11 cellular contexts compared by ENCODE assay signal in genomic region chr6:34483781-34484180, GRCh38. TPM values are rescaled to one million over a fixed set of nuclear protein-coding genes. Genes with fewer than 3 reads are reported as not detected.
DNase-seq lines count a peak whose midpoint lies in the region; ATAC-seq and TF ChIP-seq lines count a peak whose summit lies in the region.
"Not testable (repeated sequence)": the region's sequence is repeated elsewhere in the genome, so short reads cannot be mapped to it uniquely, and the experiment has no call there.
"Had no signal": no experiment of that assay in that cellular context is flagged by ENCODE, and none has a peak within 500 bp of the region (broad histone marks: within the 10 kb centered on the region; RNA-seq: fewer than 3 reads in every experiment).

No MANE protein-coding gene starts in this region.

- H3K9me3 Mint-ChIP-seq in activated CD4-positive, alpha-beta T cell treated with anti-CD3 and anti-CD28 coated beads for 36 hours (ENCODE audit: low read depth); activated CD8-positive, alpha-beta T cell treated with anti-CD3 and anti-CD28 coated beads, Interleukin-2, amount 10 ng/mL, durations not matched to agents 7 days and 5 days (ENCODE audit: insufficient read depth); activated naive CD4-positive, alpha-beta T cell treated with anti-CD3 and anti-CD28 coated beads, Interleukin-2, amount 50 U/mL, for 24 hours: not testable (repeated sequence)

- peak overlapping the region; percentile 27 for H3K4me3 ChIP-seq in DOHH2 (ENCODE audit: low read length)
- not testable (repeated sequence) for H3K4me3 ChIP-seq in OCI-LY7 (ENCODE audit: low read depth, low read length, poor library complexity, severe bottlenecking)

- H3K9me2 ChIP-seq in DOHH2 (replicated peaks; ENCODE audit: control insufficient read depth, low read length); OCI-LY7 (ENCODE audit: insufficient read depth, low read length): not testable (repeated sequence)

- H3K36me3 Mint-ChIP-seq in activated CD4-positive, alpha-beta T cell treated with anti-CD3 and anti-CD28 coated beads for 36 hours (ENCODE audit: low read depth); activated CD8-positive, alpha-beta T cell treated with anti-CD3 and anti-CD28 coated beads, Interleukin-2, amount 10 ng/mL, durations not matched to agents 7 days and 5 days (ENCODE audit: low read depth); activated naive CD4-positive, alpha-beta T cell treated with anti-CD3 and anti-CD28 coated beads, Interleukin-2, amount 50 U/mL, for 24 hours: not testable (repeated sequence)

- H3K27ac Mint-ChIP-seq in activated CD4-positive, alpha-beta T cell treated with anti-CD3 and anti-CD28 coated beads for 36 hours = peak overlapping the region; percentile 55
- H3K27ac Mint-ChIP-seq in activated CD8-positive, alpha-beta T cell treated with anti-CD3 and anti-CD28 coated beads, Interleukin-2, amount 10 ng/mL, durations not matched to agents 7 days and 5 days = peak overlapping the region; percentile 68
- peak overlapping the region; percentile 76 for H3K27ac Mint-ChIP-seq in activated naive CD4-positive, alpha-beta T cell treated with anti-CD3 and anti-CD28 coated beads, Interleukin-2, amount 50 U/mL, for 24 hours

- not testable (repeated sequence) for H4K20me1 ChIP-seq in DOHH2 (ENCODE audit: control insufficient read depth, insufficient read depth, low read depth, low read length); OCI-LY7 (ENCODE audit: insufficient read depth, low read length)

- H3K4me1 ChIP-seq in DOHH2 (ENCODE audit: control insufficient read depth, low read length) (peaks cover 58% of the 10 kb centered on the region), OCI-LY7 (ENCODE audit: insufficient read depth, low read length, poor library complexity, severe bottlenecking) (peaks cover 77% of the 10 kb centered on the region)

- H2AFZ ChIP-seq in OCI-LY7 (ENCODE audit: low read length) = not testable (repeated sequence)

- POLR2A ChIA-PET in OCI-LY7 (lab: Charles Lee) = interaction anchor here (0.6 to 1.7 kb wide), 6 partner anchors 9 to 1824 kb away, joined by 3 to 7 read pairs (median 4); no protein-coding TSS in a partner anchor
- POLR2A ChIA-PET in activated CD4-positive, alpha-beta T cell treated with anti-CD3 and anti-CD28 coated beads for 36 hours (lab: Charles Lee) = interaction anchor here (0.7 kb wide), 1 partner anchor 274 kb away, joined by 4 read pairs; the partner anchor contains the start of gene SNRPC
- POLR2A ChIA-PET in activated CD8-positive, alpha-beta T cell treated with anti-CD3 and anti-CD28 coated beads, Interleukin-2, amount 10 ng/mL, durations not matched to agents 7 days and 5 days (lab: Charles Lee) = not testable (repeated sequence)

- TF ChIP-seq CTCF in DOHH2 (IDR thresholded peaks at IDR 0.05; ENCODE audit: low read depth, low read length, poor library complexity, severe bottlenecking); OCI-LY7 (conservative IDR thresholded peaks at IDR 0.05; ENCODE audit: low read length): not testable (repeated sequence)

- not testable (repeated sequence) for BruUV-seq in OCI-LY7 (replicated peaks; lab: Mats Ljungman, UMichigan)

- peak overlapping the region; percentile 84 for H3K27ac ChIP-seq in DOHH2 (ENCODE audit: low read depth, low read length)
- H3K27ac ChIP-seq in OCI-LY7 (ENCODE audit: low read depth, low read length, poor library complexity, severe bottlenecking) = peak overlapping the region; percentile 98
- peak overlapping the region; percentile 38 for H3K27ac ChIP-seq in epithelial cell of prostate

- H3F3A ChIP-seq in DOHH2 (ENCODE audit: control insufficient read depth, insufficient read depth) = not testable (repeated sequence)

- intact Hi-C loops in OCI-LY7 (cut with micrococcal nuclease; ENCODE audit: unreplicated experiment) = loop anchor here (10.0 kb wide), 1 partner anchor 971 kb away; the partner anchor contains the start of gene FANCE
- intact Hi-C loops in activated CD4-positive, alpha-beta T cell treated with anti-CD3 and anti-CD28 coated beads for 36 hours (cut with DNase I, micrococcal nuclease) = loop anchor here (2.0 to 10.0 kb wide), 4 partner anchors 57 to 235 kb away; partner anchors contain the start of genes ILRUN (in 1 of the 2), RPS10 (in 1 of the 2) and SMIM29 (in 1 of the 2)
- intact Hi-C loops in posterior vena cava (cut with DNase I) = not testable (repeated sequence)

- not testable (repeated sequence) for H3K27me3 ChIP-seq in DOHH2 (ENCODE audit: control insufficient read depth, low read length)

- not testable (repeated sequence) for H3K36me3 ChIP-seq in DOHH2 (ENCODE audit: control insufficient read depth, low read length)
- H3K36me3 ChIP-seq in OCI-LY7 (ENCODE audit: insufficient read depth, low read length) = peaks cover 10% of the 10 kb centered on the region

- H3K9me3 ChIP-seq in DOHH2 (ENCODE audit: control insufficient read depth, insufficient read depth, low read length); OCI-LY7 (ENCODE audit: low read length): not testable (repeated sequence)

- H3K79me2 ChIP-seq in DOHH2 (ENCODE audit: control insufficient read depth, low read length) (peaks cover 24% of the 10 kb centered on the region), OCI-LY7 (ENCODE audit: insufficient read depth, low read depth, low read length) (peaks cover 71% of the 10 kb centered on the region)

- H3K4me2 ChIP-seq in DOHH2 (ENCODE audit: low read length) = peak overlapping the region; percentile 79
- H3K4me2 ChIP-seq in OCI-LY7 (ENCODE audit: low read length) = peak overlapping the region; percentile 99

- H3K4me1 Mint-ChIP-seq in activated CD4-positive, alpha-beta T cell treated with anti-CD3 and anti-CD28 coated beads for 36 hours = peaks cover 27% of the 10 kb centered on the region
- peaks cover 37% of the 10 kb centered on the region for H3K4me1 Mint-ChIP-seq in activated CD8-positive, alpha-beta T cell treated with anti-CD3 and anti-CD28 coated beads, Interleukin-2, amount 10 ng/mL, durations not matched to agents 7 days and 5 days (ENCODE audit: low read depth)
- peaks cover 36% of the 10 kb centered on the region for H3K4me1 Mint-ChIP-seq in activated naive CD4-positive, alpha-beta T cell treated with anti-CD3 and anti-CD28 coated beads, Interleukin-2, amount 50 U/mL, for 24 hours

- H3K27me3 Mint-ChIP-seq in activated CD4-positive, alpha-beta T cell treated with anti-CD3 and anti-CD28 coated beads for 36 hours; activated CD8-positive, alpha-beta T cell treated with anti-CD3 and anti-CD28 coated beads, Interleukin-2, amount 10 ng/mL, durations not matched to agents 7 days and 5 days (ENCODE audit: low read depth); activated naive CD4-positive, alpha-beta T cell treated with anti-CD3 and anti-CD28 coated beads, Interleukin-2, amount 50 U/mL, for 24 hours: not testable (repeated sequence)

- not testable (repeated sequence) for ATAC-seq in activated CD4-positive, alpha-beta T cell treated with anti-CD3 and anti-CD28 coated beads for 36 hours; activated CD8-positive, alpha-beta T cell treated with anti-CD3 and anti-CD28 coated beads, Interleukin-2, amount 10 ng/mL, durations not matched to agents 7 days and 5 days

- CTCF ChIA-PET in OCI-LY7 (lab: Charles Lee; ENCODE audit: unreplicated experiment) = not testable (repeated sequence)
- CTCF ChIA-PET in activated CD4-positive, alpha-beta T cell treated with anti-CD3 and anti-CD28 coated beads for 36 hours (lab: Charles Lee) = interaction anchor here (1.5 kb wide), 1 partner anchor 8 kb away, joined by 3 read pairs; no protein-coding TSS in a partner anchor
- CTCF ChIA-PET in activated CD8-positive, alpha-beta T cell treated with anti-CD3 and anti-CD28 coated beads, Interleukin-2, amount 10 ng/mL, durations not matched to agents 7 days and 5 days (lab: Charles Lee) = interaction anchor here (0.6 kb wide), 1 partner anchor 125 kb away, joined by 4 read pairs; no protein-coding TSS in a partner anchor

- not testable (repeated sequence) for H3K4me3 Mint-ChIP-seq in activated CD4-positive, alpha-beta T cell treated with anti-CD3 and anti-CD28 coated beads for 36 hours; activated CD8-positive, alpha-beta T cell treated with anti-CD3 and anti-CD28 coated beads, Interleukin-2, amount 10 ng/mL, durations not matched to agents 7 days and 5 days; activated naive CD4-positive, alpha-beta T cell treated with anti-CD3 and anti-CD28 coated beads, Interleukin-2, amount 50 U/mL, for 24 hours

- not testable (repeated sequence) for DNase-seq in OCI-LY7 (ENCODE audit: low spot score); activated CD4-positive, alpha-beta T cell treated with anti-CD3 and anti-CD28 coated beads for 36 hours; activated CD8-positive, alpha-beta T cell treated with anti-CD3 and anti-CD28 coated beads, Interleukin-2, amount 10 ng/mL, durations not matched to agents 7 days and 5 days; epithelial cell of prostate (ENCODE audit: low read depth, low spot score)
- DNase-seq in posterior vena cava (ENCODE audit: low spot score) = peak; percentile 37

RNA-seq across cellular contexts. Expression of gene PACSIN1, which starts 17.9 kb away (rescaled TPM):
- 14.9 and 19.3 TPM in 2 replicates for total RNA-seq in OCI-LY7 (2014; rRNA removed; shearing (Covaris generic))
- 70.8 and 88.4 TPM in 2 replicates for total RNA-seq in OCI-LY7 (2022)
- under 1 TPM; 0.07 to 0.14 TPM for total RNA-seq in activated CD4-positive, alpha-beta T cell treated with anti-CD3 and anti-CD28 coated beads for 36 hours
- 1 to 10 TPM; 1.4 to 1.9 TPM for total RNA-seq in activated CD8-positive, alpha-beta T cell treated with anti-CD3 and anti-CD28 coated beads, Interleukin-2, amount 10 ng/mL, durations not matched to agents 7 days and 5 days
- under 1 TPM in 1 of 2 donors, not detected in 1; 0.09 TPM for total RNA-seq in posterior vena cava
- total RNA-seq: A673, G401, HFFc6, HT1080 had no signal

RNA-seq across cellular contexts. Expression of gene RPS10, which starts 57.9 kb away (rescaled TPM):
- 2,738 and 2,938 TPM in 2 replicates for total RNA-seq in OCI-LY7 (2014; rRNA removed; shearing (Covaris generic))
- total RNA-seq in OCI-LY7 (2022) = 1,615 and 1,714 TPM in 2 replicates
- total RNA-seq in activated CD4-positive, alpha-beta T cell treated with anti-CD3 and anti-CD28 coated beads for 36 hours = 1,000 to 10,000 TPM; 2,447 to 2,541 TPM
- total RNA-seq in activated CD8-positive, alpha-beta T cell treated with anti-CD3 and anti-CD28 coated beads, Interleukin-2, amount 10 ng/mL, durations not matched to agents 7 days and 5 days = 1,000 to 10,000 TPM; 1,272 to 1,289 TPM
- 1,000 to 10,000 TPM in 1 of 2 donors, 100 to 1,000 TPM in 1; 962 to 1,039 TPM for total RNA-seq in posterior vena cava

Comparison
In these comparisons a context has a peak if more than half of its experiments do, and no peak if none do; other contexts are left out.
1. H3K27ac ChIP-seq: peak in every context shown above with its lines; median percentile 98 in OCI-LY7; 84 in DOHH2; 38 in epithelial cell of prostate.
2. RNA of gene PACSIN1, which starts 17.9 kb away (total RNA-seq): 14.9 to 88.4 TPM in OCI-LY7; 1.4 to 1.9 TPM in activated CD8-positive, alpha-beta T cell treated with anti-CD3 and anti-CD28 coated beads, Interleukin-2, amount 10 ng/mL, durations not matched to agents 7 days and 5 days, 0.07 to 0.14 TPM in activated CD4-positive, alpha-beta T cell treated with anti-CD3 and anti-CD28 coated beads for 36 hours and 0.09 TPM in posterior vena cava; every median in the first group is over 4 times any median in the second.
3. Peak in every context shown above with its lines, with median percentiles within 50 percentile points of each other: H3K27ac Mint-ChIP-seq.